Comparison of ENCODE assay signal across 15 cellular contexts in the genomic region with DNA sequence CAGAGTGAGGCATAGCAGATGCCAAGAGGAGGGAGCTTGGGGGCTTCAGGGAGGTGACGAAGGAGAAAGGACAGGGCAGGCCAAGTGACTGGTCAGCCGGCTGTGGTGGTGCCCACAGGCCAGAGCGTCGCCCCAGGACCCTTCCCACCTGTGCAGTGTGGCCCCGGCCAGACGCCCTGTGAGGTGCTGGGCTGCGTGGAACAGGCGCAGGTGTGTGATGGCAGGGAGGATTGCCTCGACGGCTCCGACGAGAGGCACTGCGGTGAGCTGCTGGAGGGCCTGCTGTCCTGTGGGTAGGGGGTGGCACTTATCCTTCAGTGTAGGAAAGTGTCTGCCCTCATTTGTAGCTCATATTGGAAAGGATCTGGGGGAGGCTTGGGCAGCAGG. TPM values are rescaled to one million over a fixed set of nuclear protein-coding genes. Genes with fewer than 3 reads are reported as not detected.
DNase-seq lines count a peak whose midpoint lies in the region; ATAC-seq and TF ChIP-seq lines count a peak whose summit lies in the region.
"Had no signal": no experiment of that assay in that cellular context is flagged by ENCODE, and none has a peak within 500 bp of the region (broad histone marks: within the 10 kb centered on the region; RNA-seq: fewer than 3 reads in every experiment).

No MANE protein-coding gene starts in this region.

- H3K9me3 Mint-ChIP-seq in CD14-positive monocyte: no peaks in the 10 kb centered on the region
- no peaks in the 10 kb centered on the region for H3K9me3 Mint-ChIP-seq in HFFc6
- H3K9me3 Mint-ChIP-seq: CD8-positive, alpha-beta memory T cell had no signal

- peaks cover 2% of the 10 kb centered on the region for H3K79me1 ChIP-seq in neuronal stem cell (ENCODE audit: low read depth, low read length)

- H3K36me3 Mint-ChIP-seq in CD14-positive monocyte: no peaks in the 10 kb centered on the region
- H3K36me3 Mint-ChIP-seq in HFFc6 (ENCODE audit: low read depth): no peaks in the 10 kb centered on the region
- H3K36me3 Mint-ChIP-seq: CD8-positive, alpha-beta memory T cell had no signal

- ATAC-seq in Panc1: no peak
- no peak for ATAC-seq in HG02759 (IDR thresholded peaks at IDR 0.05; ENCODE audit: unreplicated experiment)
- no peak for ATAC-seq in GM18868 (IDR thresholded peaks at IDR 0.05; ENCODE audit: unreplicated experiment)

- CTCF ChIA-PET in Panc1 (lab: Charles Lee): no interaction called here

- H2AK5ac ChIP-seq in neuronal stem cell (ENCODE audit: low read depth, low read length): no peak overlapping the region

- DNase-seq in CD14-positive monocyte (ENCODE audit: low spot score) (no peak), HFFc6 (no peak), Panc1 (ENCODE audit: low read depth, low spot score) (no peak), neuronal stem cell (ENCODE audit: low spot score) (no peak), cerebellar cortex (ENCODE audit: low spot score) (no peak)
- no peak for DNase-seq in stimulated activated naive CD4-positive, alpha-beta T cell treated with Interleukin-2 at 50 U/mL for 16 hours (lab: John Stamatoyannopoulos, UW)
- DNase-seq: DMS 273 treated with DMSO at 0.1 percent for 48 hours, DMS79, EL had no signal

- H3K27ac Mint-ChIP-seq in CD14-positive monocyte (no peak overlapping the region), HFFc6 (no peak overlapping the region)

- no peak overlapping the region for H2BK12ac ChIP-seq in neuronal stem cell (ENCODE audit: low read length)

- H3K4me1 Mint-ChIP-seq in CD14-positive monocyte (no peaks in the 10 kb centered on the region), HFFc6 (ENCODE audit: low read depth) (no peaks in the 10 kb centered on the region)
- H3K4me1 Mint-ChIP-seq: CD8-positive, alpha-beta memory T cell had no signal

- no peak overlapping the region for H4K8ac ChIP-seq in neuronal stem cell (ENCODE audit: low read depth, low read length)

- WGBS in neuronal stem cell (ENCODE audit: extremely low coverage in 2 of 2, insufficient read length in 2 of 2, insufficient replicate concordance in 1 of 2), 2 donors: no CpG with 5 or more reads among the region's 13 CpGs

- H3K9me3 ChIP-seq in Panc1 (ENCODE audit: control insufficient read depth, insufficient read depth, low read depth, low read length) (no peaks in the 10 kb centered on the region), neuronal stem cell (replicated peaks in 1 of 2; ENCODE audit: control insufficient read depth in 2 of 2, insufficient read depth in 1 of 2, low read depth in 1 of 2, low read length in 2 of 2) (no peaks in the 10 kb centered on the region)
- H3K9me3 ChIP-seq: BE2C had no signal

- H3K23ac ChIP-seq in neuronal stem cell (ENCODE audit: low read depth, low read length, poor library complexity): no peak overlapping the region

- H3K27me3 ChIP-seq in Panc1 (ENCODE audit: control insufficient read depth, insufficient read depth, low read length) (no peaks in the 10 kb centered on the region), neuronal stem cell (ENCODE audit: control insufficient read depth in 3 of 3, insufficient read depth in 3 of 3, low read depth in 1 of 3, low read length in 3 of 3) (no peaks in the 10 kb centered on the region)
- H3K27me3 ChIP-seq: BE2C had no signal

- TF ChIP-seq CTCF in CD14-positive monocyte (IDR thresholded peaks at IDR 0.05): peak; percentile 28
- TF ChIP-seq CTCF in HFFc6 (IDR thresholded peaks at IDR 0.05): peak; percentile 8; the same call in 1 of the 2 replicates
- peak; percentile 45 for TF ChIP-seq CTCF in Panc1 (IDR thresholded peaks at IDR 0.05)

- no peak overlapping the region for H3K4me2 ChIP-seq in neuronal stem cell (ENCODE audit: insufficient read depth, low read length, poor library complexity, severe bottlenecking)

- H2AFZ ChIP-seq in neuronal stem cell (ENCODE audit: low read length): no peak overlapping the region

- H3K4me1 ChIP-seq in Panc1 (ENCODE audit: control insufficient read depth, insufficient read depth, low read length): no peaks in the 10 kb centered on the region
- H3K4me1 ChIP-seq in neuronal stem cell (ENCODE audit: control insufficient read depth in 2 of 2, insufficient read depth in 1 of 2, low read depth in 1 of 2, low read length in 2 of 2): no peaks in the 10 kb centered on the region
- H3K4me1 ChIP-seq: BE2C had no signal

- in situ Hi-C loops in Panc1 (cut with HindIII; ENCODE audit: low pct_unique_long_range_greater_than_20kb, low sequenced_read_pairs): no loop called here

- no peak overlapping the region for H2BK5ac ChIP-seq in neuronal stem cell (ENCODE audit: low read length)

- H3K4me3 Mint-ChIP-seq in CD14-positive monocyte (no peak overlapping the region), HFFc6 (no peak overlapping the region)
- H3K4me3 Mint-ChIP-seq: CD8-positive, alpha-beta memory T cell had no signal

- intact Hi-C loops in CD14-positive monocyte (cut with micrococcal nuclease) (no loop called here), Panc1 (cut with micrococcal nuclease; ENCODE audit: unreplicated experiment) (no loop called here)

- H3K18ac ChIP-seq in neuronal stem cell (ENCODE audit: low read length): no peak overlapping the region

- BruUV-seq in Panc1 (replicated peaks; lab: Mats Ljungman, UMichigan): no TSS peak

- no peak overlapping the region for H3K14ac ChIP-seq in neuronal stem cell (ENCODE audit: low read length)

- no peak overlapping the region for H3K4ac ChIP-seq in neuronal stem cell (ENCODE audit: low read length)

- no peak overlapping the region for H3K27ac ChIP-seq in Panc1 (ENCODE audit: low read length)
- no peak overlapping the region for H3K27ac ChIP-seq in neuronal stem cell (replicated peaks; ENCODE audit: low read length)
- H3K27ac ChIP-seq: C4-2B, HL-60 had no signal

- peak overlapping the region; percentile 75 for H2BK15ac ChIP-seq in neuronal stem cell (ENCODE audit: low read length)

- no peak overlapping the region for H3K4me3 ChIP-seq in Panc1 (ENCODE audit: low read depth in 2 of 2, low read length in 2 of 2)
- H3K4me3 ChIP-seq in neuronal stem cell (ENCODE audit: low read length in 2 of 2): no peak overlapping the region

- H3K36me3 ChIP-seq in Panc1 (ENCODE audit: control insufficient read depth, insufficient read depth, low read length) (no peaks in the 10 kb centered on the region), neuronal stem cell (replicated peaks in 1 of 2; ENCODE audit: control insufficient read depth in 2 of 2, insufficient read depth in 2 of 2, low read length in 2 of 2) (no peaks in the 10 kb centered on the region)
- H3K36me3 ChIP-seq: BE2C had no signal

- POLR2A ChIA-PET in Panc1 (lab: Charles Lee): no interaction called here

- no peak overlapping the region for H2BK120ac ChIP-seq in neuronal stem cell (ENCODE audit: low read depth, low read length)

- no peak overlapping the region for H3K9ac ChIP-seq in neuronal stem cell (ENCODE audit: low read depth, low read length, poor library complexity)

- H4K91ac ChIP-seq in neuronal stem cell (ENCODE audit: low read depth, low read length, poor library complexity): no peak overlapping the region

- H3K27me3 Mint-ChIP-seq in CD14-positive monocyte (ENCODE audit: low read depth in 3 of 3) (peaks cover 0 to 3% (median 3%) of the 10 kb centered on the region in 3 donors), HFFc6 (ENCODE audit: insufficient read depth) (peaks cover 9% of the 10 kb centered on the region)

RNA-seq across cellular contexts. Expression of a gene that starts 26.8 kb away (rescaled TPM):
- polyA plus RNA-seq in CD14-positive monocyte: 10 to 100 TPM; 43.4 to 52.8 TPM
- 1 to 10 TPM in 3 of 6 experiments, under 1 TPM in 3; 0.68 to 1.7 (median 1.0) TPM for total RNA-seq in HFFc6 (2021; fragmentation: NEBNext Ultra II Directional; extraction: Animal tissue kit (Norgen Biotek cat#: 25700))
- 18.1 TPM for total RNA-seq in Panc1 (2021; ENCODE audit: unreplicated experiment)
- polyA plus RNA-seq in Panc1 (2012; ENCODE audit: insufficient read length): 37.3 TPM
- polyA plus RNA-seq in neuronal stem cell (2013, experiment 1 of 2): 6.2 TPM
- 6.1 TPM for polyA plus RNA-seq in neuronal stem cell (2013, experiment 2 of 2)

RNA-seq across cellular contexts. Expression of a gene that starts 38.0 kb away (rescaled TPM):
- 1 to 10 TPM; 1.3 to 2.7 TPM for polyA plus RNA-seq in CD14-positive monocyte
- 1 to 10 TPM; 5.2 to 8.2 (median 6.9) TPM for total RNA-seq in HFFc6 (2021; fragmentation: NEBNext Ultra II Directional; extraction: Animal tissue kit (Norgen Biotek cat#: 25700))
- total RNA-seq in Panc1 (2021; ENCODE audit: unreplicated experiment): 6.8 TPM
- polyA plus RNA-seq in Panc1 (2012; ENCODE audit: insufficient read length): 9.2 TPM
- 7.1 TPM for polyA plus RNA-seq in neuronal stem cell (2013, experiment 1 of 2)
- polyA plus RNA-seq in neuronal stem cell (2013, experiment 2 of 2): 6.8 TPM
